ENCODE assay signal across 19 cellular contexts in genomic region chr19:7689165-7689564, GRCh38. TPM values are rescaled to one million over a fixed set of nuclear protein-coding genes. Genes with fewer than 3 reads are reported as not detected.
DNase-seq lines count a peak whose midpoint lies in the region; ATAC-seq, FAIRE-seq and TF ChIP-seq lines count a peak whose summit lies in the region.
"Had no signal": no experiment of that assay in that cellular context is flagged by ENCODE, and none has a peak within 500 bp of the region (broad histone marks: within the 10 kb centered on the region; RNA-seq: fewer than 3 reads in every experiment).

No MANE protein-coding gene starts in this region.

- ATAC-seq in A549 (peak; percentile 47 to 52; a peak in 4 of 6 replicates), mucosa of descending colon (peak; percentile 17), HG02885 (IDR thresholded peaks at IDR 0.05; ENCODE audit: poor library complexity, unreplicated experiment) (no peak)
- ATAC-seq: HepG2 had no signal

- CTCF ChIA-PET in A549 (lab: Yijun Ruan, JAX), result interaction anchor here (2.4 kb wide), 1 partner anchor 8 kb away, joined by 9 read pairs; the partner anchor contains the start of gene TRAPPC5

- H3K27ac ChIP-seq in A549, result no peak overlapping the region
- H3K27ac ChIP-seq in spleen, result no peak overlapping the region
- H3K27ac ChIP-seq: C4-2B had no signal

- POLR2A ChIA-PET in A549 (lab: Yijun Ruan, JAX), result no interaction called here

- no peak overlapping the region for H3K4me3 ChIP-seq in A549
- H3K4me3 ChIP-seq in mucosa of descending colon, result no peak overlapping the region
- H3K4me3 ChIP-seq in spleen, result no peak overlapping the region

- 70% methylated on average over 3 of the region's 23 CpGs for WGBS in A549 (ENCODE audit: missing lambda C conversion rate)
- WGBS in spleen, 5 donors, result 36 to 53% (median 43%) methylated on average over 15 to 23 of the region's 23 CpGs

- in situ Hi-C loops in ACHN (cut with HindIII; ENCODE audit: low pct_ligation_motif_present, low pct_unique_long_range_greater_than_20kb, low sequenced_read_pairs), result no loop called here

- DNase-seq in A549 (ENCODE audit: low read depth in 1 of 2, low spot score in 1 of 2) (no peak), mucosa of descending colon (no peak), spleen (peak; percentile 77), ACHN (no peak), D721Med (ENCODE audit: insufficient read length, low spot score) (no peak), GM12891 (ENCODE audit: insufficient read length, low spot score) (no peak)
- DNase-seq: 8988T; CD4-positive, alpha-beta memory T cell; DMS79 treated with DMSO at 0.1 percent for 48 hours; GF-D8; H9; KBM-7 had no signal

- no peak for TF ChIP-seq RAD21 in A549 (conservative IDR thresholded peaks at IDR 0.05 in 1 of 2, IDR thresholded peaks at IDR 0.05 in 1 of 2)

- H3K9me3 ChIP-seq in A549 (no peaks in the 10 kb centered on the region), mucosa of descending colon (no peaks in the 10 kb centered on the region), spleen (no peaks in the 10 kb centered on the region)

- no peaks in the 10 kb centered on the region for H3K4me1 ChIP-seq in A549
- no peaks in the 10 kb centered on the region for H3K4me1 ChIP-seq in mucosa of descending colon (ENCODE audit: low read depth)
- H3K4me1 ChIP-seq in spleen, result peaks cover 0 to 28% (median 5%) of the 10 kb centered on the region in 6 donors

- TF ChIP-seq CTCF in A549 (IDR thresholded peaks at IDR 0.05), result no peak
- no peak for TF ChIP-seq CTCF in mucosa of descending colon (IDR thresholded peaks at IDR 0.05)
- TF ChIP-seq CTCF in spleen (IDR thresholded peaks at IDR 0.05 in 8 of 11, conservative IDR thresholded peaks at IDR 0.05 in 3 of 11), result no peak
- no peak for TF ChIP-seq CTCF in D721Med (IDR thresholded peaks at IDR 0.05; ENCODE audit: insufficient read depth, missing control alignments)

- H3K36me3 ChIP-seq in mucosa of descending colon (ENCODE audit: low read depth) (no peaks in the 10 kb centered on the region), spleen (peaks cover 0 to 30% (median 10%) of the 10 kb centered on the region in 6 donors)

- intact Hi-C loops in mucosa of descending colon (cut with DNase I, micrococcal nuclease), result loop anchor here in 1 of 2 donors (10.0 kb wide), 1 partner anchor 106 kb away; no protein-coding TSS in a partner anchor
- intact Hi-C loops in spleen (cut with DNase I; ENCODE audit: low total_unique reads), result no loop called here

- FAIRE-seq in A549 (lab: Jason Lieb, UNC), result no peak
- FAIRE-seq in D721Med (lab: Jason Lieb, UNC), result no peak
- no peak for FAIRE-seq in GM12891 (lab: Jason Lieb, UNC)
- FAIRE-seq: H1, HepG2 had no signal

- no peak overlapping the region for H3K4me2 ChIP-seq in A549

- no peak for TF ChIP-seq EP300 in A549 (IDR thresholded peaks at IDR 0.05)

- peaks cover 0 to 18% (median 0%) of the 10 kb centered on the region in 7 donors for H3K27me3 ChIP-seq in spleen (replicated peaks in 1 of 7)

- TF ChIP-seq POLR2A in A549 (IDR thresholded peaks at IDR 0.05; ENCODE audit: low read length) (no peak), GM18526 (IDR thresholded peaks at IDR 0.05; ENCODE audit: extremely low read depth, insufficient read length) (peak; percentile 3), spleen (IDR thresholded peaks at IDR 0.05) (no peak), GM12891 (IDR thresholded peaks at IDR 0.05; ENCODE audit: low read depth, low read length) (no peak)

TF ChIP-seq in A549, 52 proteins besides CTCF, POLR2A, EP300 and RAD21:
- TF ChIP-seq ZC3H11A (IDR thresholded peaks at IDR 0.05) (no peak), MAZ (IDR thresholded peaks at IDR 0.05; ENCODE audit: borderline replicate concordance, low read depth, low read length) (no peak)

TF ChIP-seq in GM12891, 5 proteins besides CTCF, POLR2A, EP300 and RAD21:
- TF ChIP-seq POU2F2 (IDR thresholded peaks at IDR 0.05; ENCODE audit: low read depth, low read length), result no peak
- TF ChIP-seq POLR2AphosphoS5 (IDR thresholded peaks at IDR 0.05; ENCODE audit: low read depth, low read length), result no peak
- TF ChIP-seq TAF1 (IDR thresholded peaks at IDR 0.05; ENCODE audit: low read depth, low read length), result no peak
- TF ChIP-seq SPI1 (IDR thresholded peaks at IDR 0.05; ENCODE audit: low read depth, low read length), result no peak
- TF ChIP-seq PAX5 (IDR thresholded peaks at IDR 0.05; ENCODE audit: insufficient read depth, low read length, severe bottlenecking), result no peak

RNA-seq across cellular contexts. Expression of gene TRAPPC5, which starts 8.5 kb away (rescaled TPM):
- polyA plus RNA-seq in A549 (2011; rRNA removed), result 23.8 and 31.6 TPM in 2 replicates
- 85.4 and 117 TPM in 2 replicates for polyA plus RNA-seq in A549 (2012; cell fraction: cytosol; rRNA removed)
- 33.9 and 87.2 TPM in 2 replicates for polyA plus RNA-seq in A549 (2012; cell fraction: nucleus; rRNA removed)
- polyA plus RNA-seq in A549 (2017; fragmentation: RNase III; extraction: RNeasy Plus Mini Kit Qiagen cat#74134 plus additional on column Dnase treatment), result 50.9 to 60.8 TPM (median 59.8 TPM) in 3 replicates
- polyA minus RNA-seq in A549 (2011; rRNA and poly(A)+ RNA removed), result 11.0 and 14.7 TPM in 2 replicates
- total RNA-seq in mucosa of descending colon, result 10 to 100 TPM; 72.5 to 97.0 (median 91.1) TPM
- total RNA-seq in spleen, result 10 to 100 TPM; 47.2 to 88.5 (median 77.4) TPM
- polyA plus RNA-seq in spleen, result 100 to 1,000 TPM in 2 of 3 donors, 10 to 100 TPM in 1; 94.3 to 159 (median 128) TPM
- polyA plus RNA-seq in GM12891 (2012; ENCODE audit: low read depth, missing spikeins), result 179 TPM

RNA-seq across cellular contexts. Expression of gene MCEMP1, which starts 12.3 kb away (rescaled TPM):
- 0.05 and 0.17 TPM in 2 replicates for polyA plus RNA-seq in A549 (2011; rRNA removed)
- polyA plus RNA-seq in A549 (2012; cell fraction: cytosol; rRNA removed), result not detected in 2 replicates
- polyA plus RNA-seq in A549 (2012; cell fraction: nucleus; rRNA removed), result not detected in 2 replicates
- polyA plus RNA-seq in A549 (2017; fragmentation: RNase III; extraction: RNeasy Plus Mini Kit Qiagen cat#74134 plus additional on column Dnase treatment), result not detected in 3 replicates
- not detected in 2 replicates for polyA minus RNA-seq in A549 (2011; rRNA and poly(A)+ RNA removed)
- total RNA-seq in mucosa of descending colon, result under 1 TPM in 2 of 3 donors, not detected in 1; 0.36 to 0.38 TPM
- total RNA-seq in spleen, result 10 to 100 TPM; 12.9 to 95.6 (median 28.7) TPM
- polyA plus RNA-seq in spleen, result 10 to 100 TPM in 2 of 3 donors, 1 to 10 TPM in 1; 3.9 to 23.7 (median 11.7) TPM
- 0.24 TPM for polyA plus RNA-seq in GM12891 (2012; ENCODE audit: low read depth, missing spikeins)
- total RNA-seq: CD4-positive, alpha-beta memory T cell; H1; H9; HepG2 had no signal
- polyA plus RNA-seq: BJ; CD4-positive, alpha-beta memory T cell; H1; HepG2 had no signal

RNA-seq across cellular contexts. Expression of gene FCER2, which starts 12.8 kb away (rescaled TPM):
- not detected in 2 replicates for polyA plus RNA-seq in A549 (2011; rRNA removed)
- not detected in 2 replicates for polyA plus RNA-seq in A549 (2012; cell fraction: cytosol; rRNA removed)
- polyA plus RNA-seq in A549 (2012; cell fraction: nucleus; rRNA removed), result not detected in 2 replicates
- polyA plus RNA-seq in A549 (2017; fragmentation: RNase III; extraction: RNeasy Plus Mini Kit Qiagen cat#74134 plus additional on column Dnase treatment), result not detected in 3 replicates
- polyA minus RNA-seq in A549 (2011; rRNA and poly(A)+ RNA removed), result not detected in 2 replicates
- total RNA-seq in mucosa of descending colon, result under 1 TPM; 0.26 to 0.44 (median 0.29) TPM
- 100 to 1,000 TPM in 1 of 7 donors, 10 to 100 TPM in 6; 26.4 to 121 (median 47.0) TPM for total RNA-seq in spleen
- 100 to 1,000 TPM in 2 of 3 donors, 10 to 100 TPM in 1; 48.0 to 108 (median 105) TPM for polyA plus RNA-seq in spleen
- 641 TPM for polyA plus RNA-seq in GM12891 (2012; ENCODE audit: low read depth, missing spikeins)
- total RNA-seq: CD4-positive, alpha-beta memory T cell; H1; H9; HepG2 had no signal
- polyA plus RNA-seq: BJ, HepG2 had no signal

RNA-seq across cellular contexts. Expression of gene RETN, which starts 20.3 kb away (rescaled TPM):
- polyA plus RNA-seq in A549 (2011; rRNA removed) (not detected in 2 replicates), A549 (2017; fragmentation: RNase III; extraction: RNeasy Plus Mini Kit Qiagen cat#74134 plus additional on column Dnase treatment) (not detected in 3 replicates), spleen (10 to 100 TPM; 26.0 to 60.6 (median 51.1) TPM)
- not detected in 2 replicates for polyA plus RNA-seq in A549 (2012; cell fraction: cytosol; rRNA removed)
- not detected in 2 replicates for polyA plus RNA-seq in A549 (2012; cell fraction: nucleus; rRNA removed)
- not detected in 2 replicates for polyA minus RNA-seq in A549 (2011; rRNA and poly(A)+ RNA removed)
- total RNA-seq in mucosa of descending colon (not detected), spleen (10 to 100 TPM in 4 of 7 donors, 1 to 10 TPM in 3; 5.4 to 44.0 (median 12.4) TPM)
- polyA plus RNA-seq in GM12891 (2012; ENCODE audit: low read depth, missing spikeins), result not detected
- total RNA-seq: CD4-positive, alpha-beta memory T cell; H1; H9; HepG2 had no signal
- polyA plus RNA-seq: BJ, H1, HepG2, IgD-negative memory B cell had no signal

RNA-seq across cellular contexts. Expression of gene CLEC4G, which starts 42.7 kb away (rescaled TPM):
- not detected in 2 replicates for polyA plus RNA-seq in A549 (2011; rRNA removed)
- polyA plus RNA-seq in A549 (2012; cell fraction: cytosol; rRNA removed), result not detected in 2 replicates
- polyA plus RNA-seq in A549 (2012; cell fraction: nucleus; rRNA removed), result not detected in 2 replicates
- not detected in 3 replicates for polyA plus RNA-seq in A549 (2017; fragmentation: RNase III; extraction: RNeasy Plus Mini Kit Qiagen cat#74134 plus additional on column Dnase treatment)
- polyA minus RNA-seq in A549 (2011; rRNA and poly(A)+ RNA removed), result not detected in 2 replicates
- 1 to 10 TPM in 2 of 3 donors, not detected in 1; 1.3 to 2.5 TPM for total RNA-seq in mucosa of descending colon
- total RNA-seq in spleen, result 1 to 10 TPM in 3 of 7 donors, under 1 TPM in 3, not detected in 1; 0.34 to 4.0 (median 0.88) TPM
- 1 to 10 TPM in 2 of 3 donors, under 1 TPM in 1; 0.50 to 1.3 (median 1.0) TPM for polyA plus RNA-seq in spleen
- polyA plus RNA-seq in GM12891 (2012; ENCODE audit: low read depth, missing spikeins), result 2.7 TPM
- total RNA-seq: CD4-positive, alpha-beta memory T cell; H9; HepG2 had no signal
- polyA plus RNA-seq: BJ; CD4-positive, alpha-beta memory T cell; HepG2 had no signal

Comparison
In these comparisons a context has a peak if more than half of its experiments do, and no peak if none do; other contexts are left out.
1. RNA of gene MCEMP1, which starts 12.3 kb away (total RNA-seq): 12.9 to 95.6 TPM in spleen; 0.36 to 0.38 TPM in mucosa of descending colon; every median in the first group is over 10 times any median in the second.
2. RNA of gene FCER2, which starts 12.8 kb away (total RNA-seq): 26.4 to 121 TPM in spleen; 0.26 to 0.44 TPM in mucosa of descending colon; every median in the first group is over 10 times any median in the second.